ENCODE assay signal across 9 cellular contexts in genomic region chr9:1460143-1460769, GRCh38.
DNase-seq lines count a peak whose midpoint lies in the region; ATAC-seq, FAIRE-seq and TF ChIP-seq lines count a peak whose summit lies in the region.
"Had no signal": no experiment of that assay in that cellular context is flagged by ENCODE, and none has a peak within 500 bp of the region (broad histone marks: within the 10 kb centered on the region; RNA-seq: fewer than 3 reads in every experiment).

No MANE protein-coding gene starts in this region.

- H3K27ac ChIP-seq in C4-2B (no peak overlapping the region), OCI-LY1 (ENCODE audit: low read depth, low read length, poor library complexity, severe bottlenecking) (no peak overlapping the region), brain microvascular endothelial cell (no peak overlapping the region)

- no peaks in the 10 kb centered on the region for H3K4me1 ChIP-seq in OCI-LY1 (ENCODE audit: insufficient read depth, low read length, severe bottlenecking)

- no peak overlapping the region for H3K9ac ChIP-seq in OCI-LY1 (ENCODE audit: low read length)

- H3F3A ChIP-seq in OCI-LY1 (ENCODE audit: insufficient read depth, low read length), result no peaks in the 10 kb centered on the region

- H3K79me2 ChIP-seq in OCI-LY1 (ENCODE audit: insufficient read depth, low read length), result no peaks in the 10 kb centered on the region

- no peaks in the 10 kb centered on the region for H3K9me2 ChIP-seq in OCI-LY1 (ENCODE audit: low read depth, low read length)

- no peak overlapping the region for H3K4me3 Mint-ChIP-seq in Calu3 (ENCODE audit: low read depth, unreplicated experiment)
- H3K4me3 Mint-ChIP-seq: central memory CD8-positive, alpha-beta T cell had no signal

- no peak for DNase-seq in GM18507 (ENCODE audit: extremely low spot score, insufficient read length, low read depth)
- no peak for DNase-seq in left lobe of liver (ENCODE audit: low spot score)
- no peak for DNase-seq in brain microvascular endothelial cell
- DNase-seq in NCI-H146 (lab: John Stamatoyannopoulos, UW), result no peak
- DNase-seq in Calu3, result no peak

- H3K36me3 Mint-ChIP-seq in Calu3 (ENCODE audit: insufficient read depth, unreplicated experiment), result no peaks in the 10 kb centered on the region

- no peaks in the 10 kb centered on the region for H3K4me1 Mint-ChIP-seq in Calu3 (ENCODE audit: low read depth, unreplicated experiment)
- H3K4me1 Mint-ChIP-seq: central memory CD8-positive, alpha-beta T cell had no signal

- H3K27me3 Mint-ChIP-seq in Calu3 (ENCODE audit: unreplicated experiment), result no peaks in the 10 kb centered on the region
- H3K27me3 Mint-ChIP-seq: central memory CD8-positive, alpha-beta T cell had no signal

- H3K4me3 ChIP-seq in OCI-LY1 (ENCODE audit: low read depth, low read length, poor library complexity, severe bottlenecking) (no peak overlapping the region), brain microvascular endothelial cell (ENCODE audit: low read depth, low read length) (no peak overlapping the region)

- H3K4me2 ChIP-seq in OCI-LY1 (ENCODE audit: low read length), result no peak overlapping the region

- no peak overlapping the region for H3K27ac Mint-ChIP-seq in Calu3 (ENCODE audit: unreplicated experiment)

- peak; percentile 80 for FAIRE-seq in GM18507 (lab: Jason Lieb, UNC)

- in situ Hi-C loops in brain microvascular endothelial cell (cut with HindIII; ENCODE audit: low pct_ligation_motif_present, low sequenced_read_pairs), result no loop called here

- CTCF ChIA-PET in Calu3 (lab: Charles Lee), result no interaction called here

- no peaks in the 10 kb centered on the region for H4K20me1 ChIP-seq in OCI-LY1 (ENCODE audit: insufficient read depth, low read length)

- BruUV-seq in Calu3 (replicated peaks; lab: Mats Ljungman, UMichigan), result no TSS peak

- H3K27me3 ChIP-seq in OCI-LY1 (ENCODE audit: insufficient read depth, low read length), result no peaks in the 10 kb centered on the region
- H3K27me3 ChIP-seq in brain microvascular endothelial cell (replicated peaks), result no peaks in the 10 kb centered on the region

- intact Hi-C loops in Calu3 (cut with micrococcal nuclease; ENCODE audit: unreplicated experiment), result no loop called here

- ATAC-seq in HG02870 (IDR thresholded peaks at IDR 0.05; ENCODE audit: unreplicated experiment) (peak; percentile 55), left lobe of liver (peak; percentile 93)

- H3K9me3 ChIP-seq in OCI-LY1 (ENCODE audit: low read length), result no peaks in the 10 kb centered on the region

- no peak overlapping the region for H2AFZ ChIP-seq in OCI-LY1 (ENCODE audit: low read length)

- peak; percentile 85 for TF ChIP-seq CTCF in C4-2B (conservative IDR thresholded peaks at IDR 0.05)
- peak; percentile 91 for TF ChIP-seq CTCF in OCI-LY1 (IDR thresholded peaks at IDR 0.05; ENCODE audit: low read length)
- no peak for TF ChIP-seq CTCF in brain microvascular endothelial cell (IDR thresholded peaks at IDR 0.05; ENCODE audit: low read depth, low read length, missing control alignments)
- no peak for TF ChIP-seq CTCF in Calu3 (IDR thresholded peaks at IDR 0.05; ENCODE audit: unreplicated experiment)

- H3K36me3 ChIP-seq in OCI-LY1 (ENCODE audit: insufficient read depth, low read length), result no peaks in the 10 kb centered on the region
- no peaks in the 10 kb centered on the region for H3K36me3 ChIP-seq in brain microvascular endothelial cell (replicated peaks)

- H3K9me3 Mint-ChIP-seq in Calu3 (ENCODE audit: low read depth, unreplicated experiment), result peaks cover 8% of the 10 kb centered on the region
- H3K9me3 Mint-ChIP-seq: central memory CD8-positive, alpha-beta T cell had no signal

Comparison
In these comparisons a context has a peak if more than half of its experiments do, and no peak if none do; other contexts are left out.
1. CTCF ChIP-seq: peak in C4-2B (single experiment) and OCI-LY1 (single experiment); none in brain microvascular endothelial cell (single experiment) and Calu3 (single experiment).